Comparison of ENCODE assay signal across 10 cellular contexts in genomic region chr2:42927334-42928160, GRCh38.
DNase-seq lines count a peak whose midpoint lies in the region; ATAC-seq and TF ChIP-seq lines count a peak whose summit lies in the region.
"Had no signal": no experiment of that assay in that cellular context is flagged by ENCODE, and none has a peak within 500 bp of the region (broad histone marks: within the 10 kb centered on the region; RNA-seq: fewer than 3 reads in every experiment).

No MANE protein-coding gene starts in this region.

- 25 to 34% methylated on average over 2 to 10 of the region's 10 CpGs for WGBS in transverse colon (ENCODE audit: low coverage in 1 of 2), 2 donors

- no peak for TF ChIP-seq CTCF in transverse colon (IDR thresholded peaks at IDR 0.05)

- ATAC-seq in HG03175 (IDR thresholded peaks at IDR 0.05; ENCODE audit: unreplicated experiment): no peak

- H3K36me3 ChIP-seq in duodenal mucosa (ENCODE audit: control insufficient read depth in 1 of 2, insufficient read depth in 2 of 2, low read length in 2 of 2): no peaks in the 10 kb centered on the region
- no peaks in the 10 kb centered on the region for H3K36me3 ChIP-seq in mucosa of stomach (ENCODE audit: control insufficient read depth, insufficient read depth, low read length)
- no peaks in the 10 kb centered on the region for H3K36me3 ChIP-seq in transverse colon

- H3K9me3 ChIP-seq in duodenal mucosa (ENCODE audit: control insufficient read depth in 1 of 2, low read length in 2 of 2) (no peaks in the 10 kb centered on the region), mucosa of stomach (ENCODE audit: control insufficient read depth, low read length) (no peaks in the 10 kb centered on the region), transverse colon (no peaks in the 10 kb centered on the region)

- no peaks in the 10 kb centered on the region for H3K27me3 ChIP-seq in duodenal mucosa (ENCODE audit: control insufficient read depth in 1 of 2, insufficient read depth in 2 of 2, low read length in 2 of 2)
- H3K27me3 ChIP-seq in mucosa of stomach (ENCODE audit: control insufficient read depth, insufficient read depth, low read length): no peaks in the 10 kb centered on the region
- no peaks in the 10 kb centered on the region for H3K27me3 ChIP-seq in transverse colon

- peak overlapping the region; percentile 84 for H3K27ac ChIP-seq in duodenal mucosa (ENCODE audit: low read depth, low read length)
- H3K27ac ChIP-seq in transverse colon: peak overlapping the region; percentile 87 to 92 (median 88)
- H3K27ac ChIP-seq: KMS-11 had no signal

- H3K4me3 ChIP-seq in duodenal mucosa (ENCODE audit: low read depth in 1 of 2, low read length in 2 of 2): peak overlapping the region in 1 of 2 donors; percentile 17
- H3K4me3 ChIP-seq in mucosa of stomach (ENCODE audit: low read length): no peak overlapping the region
- no peak overlapping the region for H3K4me3 ChIP-seq in transverse colon

- peak; percentile 45 for DNase-seq in DMS53 (lab: John Stamatoyannopoulos, UW)
- no peak for DNase-seq in DMS53 treated with DMSO at 0.1 percent for 48 hours (lab: John Stamatoyannopoulos, UW; ENCODE audit: unreplicated experiment)
- no peak for DNase-seq in transverse colon
- DNase-seq in C1 segment of cervical spinal cord (lab: John Stamatoyannopoulos, UW): no peak
- no peak for DNase-seq in NCI-H748 (lab: John Stamatoyannopoulos, UW; ENCODE audit: unreplicated experiment)
- DNase-seq: activated CD8-positive, alpha-beta memory T cell treated with anti-CD3 and anti-CD28 coated beads for 24 hours had no signal

- H3K4me1 ChIP-seq in duodenal mucosa (ENCODE audit: control insufficient read depth in 1 of 2, insufficient read depth in 2 of 2, low read length in 2 of 2) (peaks cover 77 to 87% of the 10 kb centered on the region in 2 donors), mucosa of stomach (ENCODE audit: control insufficient read depth, insufficient read depth, low read length) (peaks cover 78% of the 10 kb centered on the region), transverse colon (peaks cover 71 to 94% (median 91%) of the 10 kb centered on the region in 4 donors)

- no peak for TF ChIP-seq POLR2A in transverse colon (IDR thresholded peaks at IDR 0.05)

- no peak for TF ChIP-seq EP300 in transverse colon (IDR thresholded peaks at IDR 0.05; ENCODE audit: low read depth)

- H3K9ac ChIP-seq in duodenal mucosa (ENCODE audit: low read depth in 1 of 2, low read length in 2 of 2) (peak overlapping the region; percentile 6 to 44), mucosa of stomach (ENCODE audit: low read length) (peak overlapping the region; percentile 29)
- H3K9ac ChIP-seq: KMS-11 had no signal

- intact Hi-C loops in transverse colon (cut with DNase I; ENCODE audit: low total_unique reads): loop anchor here (10.0 kb wide), 1 partner anchor 93 kb away; no protein-coding TSS in a partner anchor

- in situ Hi-C loops in transverse colon (cut with MboI; ENCODE audit: low pct_ligation_motif_present in 1 of 4, low pct_unique_long_range_greater_than_20kb in 1 of 4, low sequenced_read_pairs in 3 of 4): loop anchor here in 2 of 4 donors (25.0 kb wide), 1 partner anchor 90 kb away; no protein-coding TSS in a partner anchor
